In the genomic region with DNA sequence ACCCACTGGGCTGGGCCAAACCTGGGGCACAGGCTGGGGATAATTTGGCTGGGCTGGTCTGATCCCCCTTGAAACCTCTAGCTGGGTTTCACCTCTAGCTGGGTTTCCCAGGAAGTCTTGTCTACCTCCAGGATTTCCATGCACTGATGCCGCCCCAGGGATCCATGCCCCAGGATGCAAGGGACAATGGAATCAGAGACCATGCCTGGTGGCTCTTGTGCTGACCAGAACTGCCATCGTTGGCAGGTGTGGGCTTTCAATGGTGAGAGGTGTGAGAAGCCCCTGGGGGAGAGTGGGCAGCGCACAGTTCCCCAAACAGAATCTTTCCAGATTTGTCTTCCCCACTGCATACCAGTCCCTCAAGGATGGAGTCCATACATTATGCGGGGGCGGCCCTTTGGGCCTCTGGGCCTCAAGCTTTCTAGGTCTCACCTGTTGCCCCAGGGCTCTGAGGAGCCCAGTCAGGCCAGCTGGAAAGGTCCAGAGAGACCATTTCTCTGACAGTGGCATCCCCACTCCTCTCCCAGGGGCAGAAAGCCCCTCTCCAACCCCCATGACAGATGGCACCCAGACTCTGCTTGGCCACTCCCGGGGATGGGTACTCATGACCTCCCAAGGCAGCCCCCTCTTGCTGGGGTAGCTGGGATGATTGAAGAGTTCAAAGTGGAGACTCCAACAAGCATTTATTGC, we compare ENCODE assay signal across 28 cellular contexts. TPM values are rescaled to one million over a fixed set of nuclear protein-coding genes. Genes with fewer than 3 reads are reported as not detected.
"Had no signal": no experiment of that assay in that cellular context is flagged by ENCODE, and none has a peak within 500 bp of the region (broad histone marks: within the 10 kb centered on the region; RNA-seq: fewer than 3 reads in every experiment).

No MANE protein-coding gene starts in this region.

- H3K36me3 Mint-ChIP-seq: activated CD8-positive, alpha-beta memory T cell treated with anti-CD3 and anti-CD28 coated beads, Interleukin-2, amount 10 ng/mL, durations not matched to agents 7 days and 5 days; activated naive CD4-positive, alpha-beta T cell treated with anti-CD3 and anti-CD28 coated beads, Interleukin-2, amount 50 U/mL, for 72 hours had no signal

- DNase-seq: activated B cell treated with CpG ODN at 0.5 μM for 24 hours; activated CD4-positive, alpha-beta T cell treated with anti-CD3 and anti-CD28 coated beads for 1 hour; activated CD4-positive, alpha-beta T cell treated with anti-CD3 and anti-CD28 coated beads, Interleukin-2, amount 10 ng/mL, durations not matched to agents 24 days and 14 days; activated CD4-positive, alpha-beta T cell treated with anti-CD3 and anti-CD28 coated beads, Interleukin-2, amount 50 U/mL, for 48 hours; activated CD8-positive, alpha-beta memory T cell treated with anti-CD3 and anti-CD28 coated beads, Interleukin-2, amount 10 ng/mL, durations not matched to agents 7 days and 5 days; activated effector memory CD4-positive, alpha-beta T cell treated with Interleukin-2 at 50 U/mL for 16 hours; activated naive CD4-positive, alpha-beta T cell treated with Interleukin-2 at 50 U/mL for 16 hours; activated naive CD8-positive, alpha-beta T cell treated with anti-CD3 and anti-CD28 coated beads, Interleukin-2, amount 50 U/mL, for 24 hours; activated T-cell treated with anti-CD3 and anti-CD28 coated beads, Interleukin-2, amount 50 U/mL, for 24 hours; amniotic stem cell; MG63; MV-4-11; NCI-H1105; NCI-H1436; NCI-H1694 treated with DMSO at 0.1 percent for 48 hours; NCI-H2029 treated with DMSO at 0.1 percent for 48 hours; NCI-H510A treated with DMSO at 0.1 percent for 48 hours; NCI-H69; NK-92 treated with Interleukin-12 subunit alpha and Interleukin-12 subunit beta, amount 100 ng/mL, for 24 hours; Peyer's patch; SIG-M5; T-helper 2 cell; T1000 had no signal

- H3K27ac ChIP-seq: ascending aorta, Peyer's patch had no signal

- H3K36me3 ChIP-seq: ascending aorta, cardiac muscle cell, MG63, Peyer's patch had no signal

- H3K9me3 Mint-ChIP-seq: activated B cell treated with CpG ODN at 0.5 μM for 24 hours; activated CD4-positive, alpha-beta T cell treated with anti-CD3 and anti-CD28 coated beads, Interleukin-2, amount 10 ng/mL, durations not matched to agents 24 days and 14 days; activated naive CD4-positive, alpha-beta T cell treated with anti-CD3 and anti-CD28 coated beads, Interleukin-2, amount 50 U/mL, for 72 hours; activated naive CD8-positive, alpha-beta T cell treated with anti-CD3 and anti-CD28 coated beads, Interleukin-2, amount 50 U/mL, for 24 hours; activated T-cell treated with anti-CD3 and anti-CD28 coated beads, Interleukin-2, amount 50 U/mL, for 24 hours; activated T-helper 1 cell treated with anti-CD3 and anti-CD28 coated beads, Interleukin-12 subunit alpha, Interleukin-12 subunit beta, Interleukin-2, Interleukin-4 antibody, amounts not matched to agents 30 ng/mL and 10 ng/mL and 1 ng/mL, durations not matched to agents 14 hours and 24 hours and 36 hours had no signal

- H3K4me3 ChIP-seq: ascending aorta, body of pancreas, cardiac muscle cell, MG63, Peyer's patch had no signal

- H3K27ac Mint-ChIP-seq: activated B cell treated with CpG ODN at 0.5 μM for 24 hours; activated CD4-positive, alpha-beta T cell treated with anti-CD3 and anti-CD28 coated beads, Interleukin-2, amount 10 ng/mL, durations not matched to agents 24 days and 14 days; activated CD8-positive, alpha-beta memory T cell treated with anti-CD3 and anti-CD28 coated beads, Interleukin-2, amount 10 ng/mL, durations not matched to agents 7 days and 5 days; activated naive CD8-positive, alpha-beta T cell treated with anti-CD3 and anti-CD28 coated beads, Interleukin-2, amount 50 U/mL, for 24 hours; activated T-cell treated with anti-CD3 and anti-CD28 coated beads, Interleukin-2, amount 50 U/mL, for 24 hours; activated T-helper 1 cell treated with anti-CD3 and anti-CD28 coated beads, Interleukin-12 subunit alpha, Interleukin-12 subunit beta, Interleukin-2, Interleukin-4 antibody, amounts not matched to agents 30 ng/mL and 10 ng/mL and 1 ng/mL, durations not matched to agents 14 hours and 24 hours and 36 hours had no signal

- ATAC-seq: activated CD8-positive, alpha-beta memory T cell treated with anti-CD3 and anti-CD28 coated beads, Interleukin-2, amount 10 ng/mL, durations not matched to agents 7 days and 5 days; activated naive CD4-positive, alpha-beta T cell treated with anti-CD3 and anti-CD28 coated beads, Interleukin-2, amount 50 U/mL, for 72 hours; activated naive CD8-positive, alpha-beta T cell treated with anti-CD3 and anti-CD28 coated beads, Interleukin-2, amount 50 U/mL, for 24 hours had no signal

- H3K27me3 ChIP-seq: ascending aorta, body of pancreas, cardiac muscle cell, MG63 had no signal

- H3K9me3 ChIP-seq: ascending aorta, body of pancreas, MG63, Peyer's patch had no signal

- H3K4me1 Mint-ChIP-seq: activated CD4-positive, alpha-beta T cell treated with anti-CD3 and anti-CD28 coated beads, Interleukin-2, amount 10 ng/mL, durations not matched to agents 24 days and 14 days; activated CD8-positive, alpha-beta memory T cell treated with anti-CD3 and anti-CD28 coated beads, Interleukin-2, amount 10 ng/mL, durations not matched to agents 7 days and 5 days; activated naive CD8-positive, alpha-beta T cell treated with anti-CD3 and anti-CD28 coated beads, Interleukin-2, amount 50 U/mL, for 24 hours had no signal

- H3K4me3 Mint-ChIP-seq: activated B cell treated with CpG ODN at 0.5 μM for 24 hours; activated CD4-positive, alpha-beta T cell treated with anti-CD3 and anti-CD28 coated beads, Interleukin-2, amount 10 ng/mL, durations not matched to agents 24 days and 14 days; activated CD8-positive, alpha-beta memory T cell treated with anti-CD3 and anti-CD28 coated beads, Interleukin-2, amount 10 ng/mL, durations not matched to agents 7 days and 5 days; activated naive CD8-positive, alpha-beta T cell treated with anti-CD3 and anti-CD28 coated beads, Interleukin-2, amount 50 U/mL, for 24 hours; activated T-cell treated with anti-CD3 and anti-CD28 coated beads, Interleukin-2, amount 50 U/mL, for 24 hours; activated T-helper 1 cell treated with anti-CD3 and anti-CD28 coated beads, Interleukin-12 subunit alpha, Interleukin-12 subunit beta, Interleukin-2, Interleukin-4 antibody, amounts not matched to agents 30 ng/mL and 10 ng/mL and 1 ng/mL, durations not matched to agents 14 hours and 24 hours and 36 hours had no signal

RNA-seq across cellular contexts. Expression of a gene that starts 35.4 kb away (rescaled TPM):
- total RNA-seq: activated CD8-positive, alpha-beta memory T cell treated with anti-CD3 and anti-CD28 coated beads, Interleukin-2, amount 10 ng/mL, durations not matched to agents 7 days and 5 days had no signal
